Comparison of ENCODE assay signal across 24 cellular contexts in genomic region chr21:34355570-34355969, GRCh38. TPM values are rescaled to one million over a fixed set of nuclear protein-coding genes. Genes with fewer than 3 reads are reported as not detected.
DNase-seq lines count a peak whose midpoint lies in the region; ATAC-seq, FAIRE-seq and TF ChIP-seq lines count a peak whose summit lies in the region.
"Had no signal": no experiment of that assay in that cellular context is flagged by ENCODE, and none has a peak within 500 bp of the region (broad histone marks: within the 10 kb centered on the region; RNA-seq: fewer than 3 reads in every experiment).

No MANE protein-coding gene starts in this region.

- H3K27ac ChIP-seq in HEK293 (ENCODE audit: extremely low read depth, low read depth, low read length) (no peak overlapping the region), K562 (ENCODE audit: extremely low read depth, low read depth, low read length) (no peak overlapping the region)
- H3K27ac ChIP-seq: A549; BLaER1 treated with 17β-estradiol and CSF1 and Interleukin-3, amounts not matched to agents 10 nM and 100 nM had no signal

- no peak for FAIRE-seq in K562 (lab: Jason Lieb, UNC)
- FAIRE-seq: A549, D721Med, GM12878, GM19239, H54 had no signal

- H3K4me1 ChIP-seq in HEK293 (ENCODE audit: control insufficient read depth, insufficient read depth, low read length) (no peaks in the 10 kb centered on the region), K562 (replicated peaks in 1 of 2; ENCODE audit: control insufficient read depth in 2 of 2, insufficient read depth in 2 of 2, low read length in 2 of 2) (no peaks in the 10 kb centered on the region)
- H3K4me1 ChIP-seq: A549; BE2C; BLaER1 treated with 17β-estradiol and CSF1 and Interleukin-3, amounts not matched to agents 10 nM and 100 nM; HAP-1 had no signal

- H3K79me2 ChIP-seq in K562 (ENCODE audit: control insufficient read depth, insufficient read depth, low read length) = no peaks in the 10 kb centered on the region

- H3K36me3 ChIP-seq in HEK293 (ENCODE audit: control insufficient read depth in 2 of 2, insufficient read depth in 1 of 2, low read length in 2 of 2) (no peaks in the 10 kb centered on the region), K562 (ENCODE audit: control insufficient read depth, insufficient read depth, low read length) (no peaks in the 10 kb centered on the region)
- H3K36me3 ChIP-seq: BE2C; BLaER1 treated with 17β-estradiol and CSF1 and Interleukin-3, amounts not matched to agents 10 nM and 100 nM; HAP-1 had no signal

- WGBS in K562 (ENCODE audit: insufficient coverage, low coverage, missing lambda C conversion rate) = 12% methylated on average over 5 of the region's 5 CpGs

- peaks cover 16 to 23% of the 10 kb centered on the region in 2 experiments for H3K27me3 ChIP-seq in K562 (ENCODE audit: control insufficient read depth in 2 of 2, insufficient read depth in 2 of 2, low read length in 2 of 2)
- H3K27me3 ChIP-seq: BLaER1 treated with 17β-estradiol and CSF1 and Interleukin-3, amounts not matched to agents 10 nM and 100 nM had no signal

- no peak overlapping the region for H3K9ac ChIP-seq in K562 (ENCODE audit: insufficient read depth in 1 of 2, low read depth in 2 of 2, low read length in 2 of 2)
- H3K9ac ChIP-seq: BLaER1 treated with 17β-estradiol and CSF1 and Interleukin-3, amounts not matched to agents 10 nM and 100 nM had no signal

- H3K4me3 ChIP-seq in HEK293 (ENCODE audit: low read depth, low read length) = no peak overlapping the region
- no peak overlapping the region for H3K4me3 ChIP-seq in K562
- H3K4me3 ChIP-seq: A549; BLaER1 treated with 17β-estradiol and CSF1 and Interleukin-3, amounts not matched to agents 10 nM and 100 nM; GM12878; GM23338; HAP-1 had no signal

- no peaks in the 10 kb centered on the region for H4K20me1 ChIP-seq in K562 (replicated peaks; ENCODE audit: control insufficient read depth, insufficient read depth, low read length)
- H4K20me1 ChIP-seq: BLaER1 treated with 17β-estradiol and CSF1 and Interleukin-3, amounts not matched to agents 10 nM and 100 nM had no signal

- H3K9me3 ChIP-seq in HEK293 (ENCODE audit: control insufficient read depth, insufficient read depth, low read depth, low read length) (no peaks in the 10 kb centered on the region; the same call in 1 of the 2 replicates), K562 (replicated peaks; ENCODE audit: control insufficient read depth, insufficient read depth, low read depth, low read length) (no peaks in the 10 kb centered on the region)
- H3K9me3 ChIP-seq: A549, BE2C, HAP-1 had no signal

- POLR2A ChIA-PET in HEK293 (lab: Yijun Ruan, JAX) (no interaction called here), K562 (lab: Yijun Ruan, JAX) (no interaction called here)

- TF ChIP-seq CTCF in HEK293 (tag by site-specific recombination; IDR thresholded peaks at IDR 0.05) (no peak), K562 (IDR thresholded peaks at IDR 0.05 in 2 of 3, conservative IDR thresholded peaks at IDR 0.05 in 1 of 3; ENCODE audit: insufficient read depth in 2 of 3, low read depth in 1 of 3, low read length in 3 of 3) (no peak)

- no peak overlapping the region for H2AFZ ChIP-seq in K562 (ENCODE audit: low read depth, low read length)
- H2AFZ ChIP-seq: GM23338 had no signal

- no TSS peak for BruUV-seq in K562 (replicated peaks; lab: Mats Ljungman, UMichigan)

- TF ChIP-seq EP300 in K562 (IDR thresholded peaks at IDR 0.05; ENCODE audit: low read length) = no peak

- DNase-seq in K562 (ENCODE audit: extremely low read depth in 1 of 4, low spot score in 3 of 4) (no peak), posterior vena cava (ENCODE audit: low spot score) (peak; percentile 26), amygdala (lab: John Stamatoyannopoulos, UW) (no peak), medulla oblongata (ENCODE audit: extremely low spot score) (no peak)
- DNase-seq: 8988T; ACHN; AML-193; BE2C; CD4-positive, alpha-beta T cell; CD8-positive, alpha-beta memory T cell; DMS 273 treated with DMSO at 0.1 percent for 48 hours; DMS79; EL; GDM1 had no signal

- in situ Hi-C loops in K562 (cut with MboI) = no loop called here

- TF ChIP-seq RAD21 in K562 (CRISPR knock-in tag; conservative IDR thresholded peaks at IDR 0.05 in 1 of 2, IDR thresholded peaks at IDR 0.05 in 1 of 2) = no peak

- no peak for ATAC-seq in K562
- ATAC-seq in GM21529 (IDR thresholded peaks at IDR 0.05; ENCODE audit: unreplicated experiment) = no peak
- ATAC-seq: A549, GM12878, GM23338 had no signal

- CTCF ChIA-PET in HEK293 (lab: Yijun Ruan, JAX) = interaction anchor here (12.4 kb wide), 1 partner anchor 432 kb away, joined by 219 read pairs; no protein-coding TSS in a partner anchor
- CTCF ChIA-PET in K562 (lab: Yijun Ruan, JAX; ENCODE audit: low intra/inter-chr PET ratio) = no interaction called here

- intact Hi-C loops in K562 (cut with micrococcal nuclease) = no loop called here
- intact Hi-C loops in posterior vena cava (cut with DNase I) = no loop called here

- TF ChIP-seq POLR2A in K562 (conservative IDR thresholded peaks at IDR 0.05) = no peak

- H3K9me1 ChIP-seq in K562 (ENCODE audit: control insufficient read depth, insufficient read depth, low read length) = no peaks in the 10 kb centered on the region

- no peak overlapping the region for H3K4me2 ChIP-seq in K562 (ENCODE audit: insufficient read depth, low read length)
- H3K4me2 ChIP-seq: A549; BLaER1 treated with 17β-estradiol and CSF1 and Interleukin-3, amounts not matched to agents 10 nM and 100 nM; GM23338 had no signal

TF ChIP-seq in HEK293, 187 proteins besides CTCF, POLR2A, EP300 and RAD21:
- peak; percentile 52; the same call in 1 of the 2 replicates for TF ChIP-seq ZNF366 (tag by site-specific recombination; conservative IDR thresholded peaks at IDR 0.05)
- no peak for TF ChIP-seq ZNF596 (tag by site-specific recombination; IDR thresholded peaks at IDR 0.05)

TF ChIP-seq in K562, 482 proteins besides CTCF, POLR2A, EP300 and RAD21 (continues in another document):
- TF ChIP-seq, protein P1, sequence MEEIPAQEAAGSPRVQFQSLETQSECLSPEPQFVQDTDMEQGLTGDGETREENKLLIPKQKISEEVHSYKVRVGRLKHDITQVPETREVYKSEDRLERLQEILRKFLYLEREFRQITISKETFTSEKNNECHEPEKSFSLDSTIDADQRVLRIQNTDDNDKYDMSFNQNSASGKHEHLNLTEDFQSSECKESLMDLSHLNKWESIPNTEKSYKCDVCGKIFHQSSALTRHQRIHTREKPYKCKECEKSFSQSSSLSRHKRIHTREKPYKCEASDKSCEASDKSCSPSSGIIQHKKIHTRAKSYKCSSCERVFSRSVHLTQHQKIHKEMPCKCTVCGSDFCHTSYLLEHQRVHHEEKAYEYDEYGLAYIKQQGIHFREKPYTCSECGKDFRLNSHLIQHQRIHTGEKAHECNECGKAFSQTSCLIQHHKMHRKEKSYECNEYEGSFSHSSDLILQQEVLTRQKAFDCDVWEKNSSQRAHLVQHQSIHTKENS (CRISPR knock-in tag; IDR thresholded peaks at IDR 0.05) = no peak

RNA-seq across cellular contexts. Expression of gene KCNE2, which starts 8.2 kb away (rescaled TPM):
- not detected in 2 replicates for total RNA-seq in K562 (2011; cell fraction: chromatin; rRNA removed; ENCODE audit: low replicate concordance)
- not detected in 2 replicates for total RNA-seq in K562 (2011; cell fraction: nucleolus; rRNA removed)
- not detected in 2 replicates for total RNA-seq in K562 (2011; cell fraction: nucleoplasm; rRNA removed)
- total RNA-seq in K562 (2014; rRNA removed) = not detected in 2 replicates
- total RNA-seq in K562 (2014; rRNA removed; fragmentation: Illumina TruSeq; extraction: Trizol) = not detected in 2 replicates
- not detected in 2 replicates for total RNA-seq in K562 (2015; rRNA removed; fragmentation: Illumina TruSeq; extraction: Trizol)
- total RNA-seq in K562 (2021) = not detected in 2 replicates
- polyA plus RNA-seq in K562 (2011; rRNA removed) = not detected in 2 replicates
- not detected in 2 replicates for polyA plus RNA-seq in K562 (2011; cell fraction: cytosol; rRNA removed)
- polyA plus RNA-seq in K562 (2011; cell fraction: nucleus; rRNA removed) = not detected in 2 replicates
- polyA plus RNA-seq in K562 (2012) = not detected in 2 replicates
- not detected in 2 replicates for polyA plus RNA-seq in K562 (2014; fragmentation: Illumina TruSeq; extraction: Trizol)
- polyA plus RNA-seq in K562 (2014; fragmentation: Nextera tagmentation; extraction: Ambion mirVana) = not detected
- polyA plus RNA-seq in K562 (2014; rRNA removed) = not detected in 2 replicates
- not detected in 2 replicates for polyA minus RNA-seq in K562 (2011; rRNA and poly(A)+ RNA removed)
- polyA minus RNA-seq in K562 (2011; cell fraction: cytosol; rRNA and poly(A)+ RNA removed) = not detected in 2 replicates
- polyA minus RNA-seq in K562 (2011; cell fraction: nucleus; rRNA and poly(A)+ RNA removed) = not detected in 2 replicates
- not detected for total RNA-seq in posterior vena cava
- total RNA-seq: CD4-positive, alpha-beta T cell; CD8-positive, alpha-beta memory T cell; GM12878 had no signal
- polyA plus RNA-seq: A549; CD8-positive, alpha-beta memory T cell; GM12878 had no signal

RNA-seq across cellular contexts. Expression of gene SMIM11, which starts 19.7 kb away (rescaled TPM):
- total RNA-seq in K562 (2011; cell fraction: chromatin; rRNA removed; ENCODE audit: low replicate concordance) = 18.4 and 18.7 TPM in 2 replicates
- total RNA-seq in K562 (2011; cell fraction: nucleolus; rRNA removed) = 4.7 and 11.2 TPM in 2 replicates
- total RNA-seq in K562 (2011; cell fraction: nucleoplasm; rRNA removed) = 18.9 and 26.6 TPM in 2 replicates
- total RNA-seq in K562 (2014; rRNA removed) (11.9 and 39.6 TPM in 2 replicates), K562 (2014; rRNA removed; fragmentation: Illumina TruSeq; extraction: Trizol) (17.7 and 28.5 TPM in 2 replicates), K562 (2015; rRNA removed; fragmentation: Illumina TruSeq; extraction: Trizol) (12.2 and 14.1 TPM in 2 replicates), K562 (2021) (3.9 and 29.5 TPM in 2 replicates), posterior vena cava (1 to 10 TPM; 6.3 to 9.6 TPM)
- polyA plus RNA-seq in K562 (2011; rRNA removed) (6.1 and 9.2 TPM in 2 replicates), K562 (2014; fragmentation: Illumina TruSeq; extraction: Trizol) (39.8 and 42.6 TPM in 2 replicates), K562 (2014; fragmentation: Nextera tagmentation; extraction: Ambion mirVana) (100 to 1,000 TPM in 1 of 2 experiments, 10 to 100 TPM in 1; 86.3 to 113 TPM), K562 (2014; rRNA removed) (25.5 and 50.4 TPM in 2 replicates)
- 7.9 and 11.5 TPM in 2 replicates for polyA plus RNA-seq in K562 (2011; cell fraction: cytosol; rRNA removed)
- 11.4 and 14.1 TPM in 2 replicates for polyA plus RNA-seq in K562 (2011; cell fraction: nucleus; rRNA removed)
- polyA plus RNA-seq in K562 (2012) = 0.83 and 9.8 TPM in 2 replicates
- polyA minus RNA-seq in K562 (2011; rRNA and poly(A)+ RNA removed) = 7.9 and 21.9 TPM in 2 replicates
- 1.1 and 3.3 TPM in 2 replicates for polyA minus RNA-seq in K562 (2011; cell fraction: cytosol; rRNA and poly(A)+ RNA removed)
- 5.9 and 11.8 TPM in 2 replicates for polyA minus RNA-seq in K562 (2011; cell fraction: nucleus; rRNA and poly(A)+ RNA removed)
